In genomic region chr3:188352196-188352927, GRCh38 we compare ENCODE assay signal across 18 cellular contexts.
"Had no signal": no experiment of that assay in that cellular context is flagged by ENCODE, and none has a peak within 500 bp of the region (broad histone marks: within the 10 kb centered on the region; RNA-seq: fewer than 3 reads in every experiment).

No MANE protein-coding gene starts in this region.

- FAIRE-seq: frontal cortex, TTC549 had no signal

- H3K27me3 ChIP-seq: brain microvascular endothelial cell, tibial nerve, vagina had no signal

- H3K27ac ChIP-seq: brain microvascular endothelial cell, tibial nerve, vagina had no signal

- ATAC-seq: mucosa of descending colon; natural killer cell treated with Interleukin-12 subunit alpha and Interleukin-12 subunit beta and Interleukin-15 and Interleukin-18, amount 100 ng/mL, for 72 hours had no signal

- H3K4me3 ChIP-seq: mucosa of descending colon, tibial nerve, vagina had no signal

- H3K9me3 Mint-ChIP-seq: activated B cell treated with CpG ODN at 0.5 μM for 24 hours; activated CD4-positive, alpha-beta T cell treated with anti-CD3 and anti-CD28 coated beads, Interleukin-2, amount 10 ng/mL, durations not matched to agents 7 days and 5 days; activated T-helper 1 cell treated with anti-CD3 and anti-CD28 coated beads, Interleukin-12 subunit alpha, Interleukin-12 subunit beta, Interleukin-2, Interleukin-4 antibody, amounts not matched to agents 30 ng/mL and 10 ng/mL and 1 ng/mL, durations not matched to agents 14 hours and 24 hours and 36 hours; natural killer cell treated with Interleukin-12 subunit alpha and Interleukin-12 subunit beta and Interleukin-15 and Interleukin-18, amount 100 ng/mL, for 72 hours had no signal

- H3K4me3 Mint-ChIP-seq: activated B cell treated with CpG ODN at 0.5 μM for 24 hours; activated CD4-positive, alpha-beta T cell treated with anti-CD3 and anti-CD28 coated beads, Interleukin-2, amount 10 ng/mL, durations not matched to agents 7 days and 5 days; activated T-helper 1 cell treated with anti-CD3 and anti-CD28 coated beads, Interleukin-12 subunit alpha, Interleukin-12 subunit beta, Interleukin-2, Interleukin-4 antibody, amounts not matched to agents 30 ng/mL and 10 ng/mL and 1 ng/mL, durations not matched to agents 14 hours and 24 hours and 36 hours; natural killer cell treated with Interleukin-12 subunit alpha and Interleukin-12 subunit beta and Interleukin-15 and Interleukin-18, amount 100 ng/mL, for 72 hours had no signal

- H3K27ac Mint-ChIP-seq: activated CD4-positive, alpha-beta T cell treated with anti-CD3 and anti-CD28 coated beads, Interleukin-2, amount 10 ng/mL, durations not matched to agents 7 days and 5 days; activated T-helper 1 cell treated with anti-CD3 and anti-CD28 coated beads, Interleukin-12 subunit alpha, Interleukin-12 subunit beta, Interleukin-2, Interleukin-4 antibody, amounts not matched to agents 30 ng/mL and 10 ng/mL and 1 ng/mL, durations not matched to agents 14 hours and 24 hours and 36 hours had no signal

- DNase-seq: activated B cell treated with CpG ODN at 0.5 μM for 24 hours; activated CD4-positive, alpha-beta T cell treated with anti-CD3 and anti-CD28 coated beads, Interleukin-2, amount 10 ng/mL, durations not matched to agents 7 days and 5 days; anterior cingulate cortex; brain microvascular endothelial cell; cerebellar nuclear complex; effector CD8-positive, alpha-beta T cell; islet precursor cell; mucosa of descending colon; stimulated activated CD4-positive, alpha-beta T cell treated with anti-CD3 and anti-CD28 coated beads, Interleukin-2, amount 100 ng/mL, for 48 hours; stimulated activated naive CD4-positive, alpha-beta T cell; substantia nigra; T-helper 2 cell had no signal

- H3K36me3 Mint-ChIP-seq: natural killer cell treated with Interleukin-12 subunit alpha and Interleukin-12 subunit beta and Interleukin-15 and Interleukin-18, amount 100 ng/mL, for 72 hours had no signal

- H3K9me3 ChIP-seq: mucosa of descending colon, tibial nerve, vagina had no signal

- H3K27me3 Mint-ChIP-seq: activated B cell treated with CpG ODN at 0.5 μM for 24 hours; activated CD4-positive, alpha-beta T cell treated with anti-CD3 and anti-CD28 coated beads, Interleukin-2, amount 10 ng/mL, durations not matched to agents 7 days and 5 days had no signal

- H3K36me3 ChIP-seq: brain microvascular endothelial cell, tibial nerve, vagina had no signal
